In genomic region chrX:111581086-111581485, GRCh38 we compare ENCODE assay signal across 17 cellular contexts.
"Had no signal": no experiment of that assay in that cellular context is flagged by ENCODE, and none has a peak within 500 bp of the region (broad histone marks: within the 10 kb centered on the region; RNA-seq: fewer than 3 reads in every experiment).

No MANE protein-coding gene starts in this region.

- H3K36me3 ChIP-seq: adrenal gland, brain microvascular endothelial cell, colonic mucosa, right atrium auricular region, suprapubic skin, transverse colon, vagina had no signal

- H3K4me3 ChIP-seq: adrenal gland, colonic mucosa, mucosa of descending colon, right atrium auricular region, suprapubic skin, transverse colon, vagina had no signal

- ATAC-seq: activated CD4-positive, CD25-positive, alpha-beta regulatory T cell treated with anti-CD3 and anti-CD28 coated beads, Interleukin-2, amount 50 U/mL, for 24 hours; activated naive CD4-positive, alpha-beta T cell treated with anti-CD3 and anti-CD28 coated beads, Interleukin-2, amount 50 U/mL, for 72 hours; left ventricle myocardium superior; mucosa of descending colon; stimulated activated naive CD8-positive, alpha-beta T cell treated with anti-CD3 and anti-CD28 coated beads, Interleukin-15, amount 100 ng/mL, for 72 hours had no signal

- H3K9me3 ChIP-seq: adrenal gland, colonic mucosa, mucosa of descending colon, right atrium auricular region, suprapubic skin, transverse colon, vagina had no signal

- DNase-seq: activated gamma-delta T cell treated with Interleukin-2 at 50 U/mL for 16 hours; adrenal gland; brain microvascular endothelial cell; central memory CD4-positive, alpha-beta T cell; colonic mucosa; head of caudate nucleus; kidney glomerular epithelial cell; left ventricle myocardium superior; mucosa of descending colon; naive B cell; stimulated activated naive CD8-positive, alpha-beta T cell treated with anti-CD3 and anti-CD28 coated beads, Interleukin-15, amount 100 ng/mL, for 72 hours; transverse colon had no signal

- H3K27me3 ChIP-seq: brain microvascular endothelial cell, colonic mucosa, right atrium auricular region, suprapubic skin, transverse colon, vagina had no signal

- H3K4me1 ChIP-seq: adrenal gland, colonic mucosa, right atrium auricular region, suprapubic skin, transverse colon, vagina had no signal

- H3K27ac ChIP-seq: adrenal gland, brain microvascular endothelial cell, colonic mucosa, right atrium auricular region, suprapubic skin, transverse colon, vagina had no signal
